In genomic region chr18:23541349-23542093, GRCh38 we compare ENCODE assay signal across 13 cellular contexts. TPM values are rescaled to one million over a fixed set of nuclear protein-coding genes. Genes with fewer than 3 reads are reported as not detected.
DNase-seq lines count a peak whose midpoint lies in the region; TF ChIP-seq lines count a peak whose summit lies in the region.
"Had no signal": no experiment of that assay in that cellular context is flagged by ENCODE, and none has a peak within 500 bp of the region (broad histone marks: within the 10 kb centered on the region; RNA-seq: fewer than 3 reads in every experiment).

No MANE protein-coding gene starts in this region.

- peaks cover 22% of the 10 kb centered on the region for H4K20me1 ChIP-seq in OCI-LY3 (ENCODE audit: insufficient read depth, low read length)
- peaks cover 60% of the 10 kb centered on the region for H4K20me1 ChIP-seq in smooth muscle cell (ENCODE audit: low read depth)
- H4K20me1 ChIP-seq in PC-9 (ENCODE audit: insufficient read depth): no peaks in the 10 kb centered on the region

- H3F3A ChIP-seq in smooth muscle cell (ENCODE audit: low read depth): peaks cover 16% of the 10 kb centered on the region
- H3F3A ChIP-seq in PC-9 (ENCODE audit: insufficient read depth, low read depth): peaks cover 2% of the 10 kb centered on the region; the same call in 1 of the 2 replicates

- no peaks in the 10 kb centered on the region for H3K27me3 Mint-ChIP-seq in activated CD4-positive, alpha-beta T cell treated with anti-CD3 and anti-CD28 coated beads, Interleukin-2, amount 10 ng/mL, durations not matched to agents 7 days and 5 days

- H3K4me2 ChIP-seq in OCI-LY3 (ENCODE audit: low read length): peak overlapping the region; percentile 57; the same call in 1 of the 2 replicates
- peak overlapping the region; percentile 75 for H3K4me2 ChIP-seq in smooth muscle cell
- no peak overlapping the region for H3K4me2 ChIP-seq in PC-9
- H3K4me2 ChIP-seq: A549 had no signal

- H3K36me3 ChIP-seq in OCI-LY3 (replicated peaks; ENCODE audit: low read depth, low read length) (peaks cover 60% of the 10 kb centered on the region), brain microvascular endothelial cell (replicated peaks) (peaks cover 54% of the 10 kb centered on the region), smooth muscle cell (ENCODE audit: low read depth) (no peaks in the 10 kb centered on the region), HAP-1 (replicated peaks) (peaks cover 53% of the 10 kb centered on the region), PC-9 (ENCODE audit: low read depth) (peaks cover 3% of the 10 kb centered on the region; the same call in 1 of the 2 replicates)
- H3K36me3 ChIP-seq: SJCRH30 had no signal

- H3K4me3 ChIP-seq in OCI-LY3 (ENCODE audit: low read length): no peak overlapping the region
- H3K4me3 ChIP-seq in brain microvascular endothelial cell (ENCODE audit: low read depth, low read length): no peak overlapping the region
- H3K4me3 ChIP-seq in smooth muscle cell: no peak overlapping the region
- no peak overlapping the region for H3K4me3 ChIP-seq in HAP-1
- no peak overlapping the region for H3K4me3 ChIP-seq in PC-9
- H3K4me3 ChIP-seq: A549, lung, sigmoid colon, SJCRH30 had no signal

- H3K4me1 Mint-ChIP-seq in activated CD4-positive, alpha-beta T cell treated with anti-CD3 and anti-CD28 coated beads, Interleukin-2, amount 10 ng/mL, durations not matched to agents 7 days and 5 days: peaks cover 44% of the 10 kb centered on the region

- H3K9ac ChIP-seq in OCI-LY3 (ENCODE audit: low read length) (no peak overlapping the region), smooth muscle cell (ENCODE audit: low read depth) (peak overlapping the region; percentile 61)

- intact Hi-C loops in PC-9 (cut with micrococcal nuclease; ENCODE audit: unreplicated experiment): no loop called here

- H2AFZ ChIP-seq in OCI-LY3 (ENCODE audit: low read depth, low read length): no peak overlapping the region
- H2AFZ ChIP-seq in smooth muscle cell (ENCODE audit: low read depth): no peak overlapping the region
- H2AFZ ChIP-seq in PC-9: no peak overlapping the region

- H3K9me2 ChIP-seq in PC-9 (ENCODE audit: insufficient read depth): no peaks in the 10 kb centered on the region

- H3K4me3 Mint-ChIP-seq in activated CD4-positive, alpha-beta T cell treated with anti-CD3 and anti-CD28 coated beads, Interleukin-2, amount 10 ng/mL, durations not matched to agents 7 days and 5 days: peak overlapping the region; percentile 40

- H3K4me1 ChIP-seq in OCI-LY3 (ENCODE audit: low read length): peaks cover 28% of the 10 kb centered on the region
- H3K4me1 ChIP-seq in smooth muscle cell (ENCODE audit: low read depth): peaks cover 8% of the 10 kb centered on the region
- H3K4me1 ChIP-seq in HAP-1: no peaks in the 10 kb centered on the region
- peaks cover 4% of the 10 kb centered on the region; the same call in 1 of the 2 replicates for H3K4me1 ChIP-seq in PC-9 (replicated peaks; ENCODE audit: insufficient read depth)
- H3K4me1 ChIP-seq: sigmoid colon, SJCRH30 had no signal

- H3K36me3 Mint-ChIP-seq in activated CD4-positive, alpha-beta T cell treated with anti-CD3 and anti-CD28 coated beads, Interleukin-2, amount 10 ng/mL, durations not matched to agents 7 days and 5 days (ENCODE audit: low read depth): peaks cover 66% of the 10 kb centered on the region

- POLR2A ChIA-PET in activated CD4-positive, alpha-beta T cell treated with anti-CD3 and anti-CD28 coated beads, Interleukin-2, amount 10 ng/mL, durations not matched to agents 7 days and 5 days (lab: Charles Lee): no interaction called here
- POLR2A ChIA-PET in PC-9 (lab: Charles Lee; ENCODE audit: unreplicated experiment): no interaction called here

- no TSS peak for BruUV-seq in PC-9 (replicated peaks; lab: Mats Ljungman, UMichigan)

- no peak for DNase-seq in activated CD4-positive, alpha-beta T cell treated with anti-CD3 and anti-CD28 coated beads, Interleukin-2, amount 10 ng/mL, durations not matched to agents 7 days and 5 days
- no peak for DNase-seq in activated CD4-positive, alpha-beta T cell treated with anti-CD3 and anti-CD28 coated beads for 1 hour
- DNase-seq in brain microvascular endothelial cell (no peak), smooth muscle cell (lab: John Stamatoyannopoulos, UW; ENCODE audit: unreplicated experiment) (no peak), NCI-H446 (lab: John Stamatoyannopoulos, UW) (no peak), HAP-1 (ENCODE audit: low spot score in 2 of 2) (no peak), PC-9 (no peak)
- DNase-seq: activated T-cell treated with anti-CD3 and anti-CD28 coated beads, Interleukin-2, amount 50 U/mL, for 4 hours; sigmoid colon; SJCRH30 had no signal

- no peak overlapping the region for H3K27ac ChIP-seq in OCI-LY3 (ENCODE audit: low read length)
- H3K27ac ChIP-seq in brain microvascular endothelial cell: peak overlapping the region; percentile 15
- peak overlapping the region; percentile 85 for H3K27ac ChIP-seq in smooth muscle cell (ENCODE audit: low read depth)
- no peak overlapping the region for H3K27ac ChIP-seq in PC-9
- H3K27ac ChIP-seq: A549, sigmoid colon, SJCRH30 had no signal

- in situ Hi-C loops in brain microvascular endothelial cell (cut with HindIII; ENCODE audit: low pct_ligation_motif_present, low sequenced_read_pairs) (no loop called here), HAP-1 (cut with MboI; ENCODE audit: low sequenced_read_pairs) (no loop called here)

- H3K9me3 ChIP-seq in OCI-LY3 (ENCODE audit: insufficient read depth, low read length) (no peaks in the 10 kb centered on the region), smooth muscle cell (replicated peaks; ENCODE audit: low read depth) (no peaks in the 10 kb centered on the region), HAP-1 (no peaks in the 10 kb centered on the region), PC-9 (ENCODE audit: insufficient read depth, low read depth) (no peaks in the 10 kb centered on the region)
- H3K9me3 ChIP-seq: A549, sigmoid colon, SJCRH30 had no signal

- H3K79me2 ChIP-seq in OCI-LY3 (ENCODE audit: low read length) (no peaks in the 10 kb centered on the region), smooth muscle cell (ENCODE audit: low read depth) (no peaks in the 10 kb centered on the region), PC-9 (ENCODE audit: low read depth) (no peaks in the 10 kb centered on the region)

- TF ChIP-seq CTCF in OCI-LY3 (IDR thresholded peaks at IDR 0.05; ENCODE audit: low read depth, low read length) (no peak), brain microvascular endothelial cell (IDR thresholded peaks at IDR 0.05; ENCODE audit: low read depth, low read length, missing control alignments) (no peak), smooth muscle cell (IDR thresholded peaks at IDR 0.05; ENCODE audit: borderline replicate concordance, insufficient read depth, poor library complexity, severe bottlenecking) (no peak), PC-9 (conservative IDR thresholded peaks at IDR 0.05) (no peak)

- CTCF ChIA-PET in activated CD4-positive, alpha-beta T cell treated with anti-CD3 and anti-CD28 coated beads, Interleukin-2, amount 10 ng/mL, durations not matched to agents 7 days and 5 days (lab: Charles Lee): interaction anchor here (0.8 to 3.1 kb wide), 5 partner anchors 12 to 47 kb away, joined by 3 to 9 read pairs (median 3); no protein-coding TSS in a partner anchor
- CTCF ChIA-PET in PC-9 (lab: Charles Lee): interaction anchor here (0.6 kb wide), 1 partner anchor 14 kb away, joined by 5 read pairs; no protein-coding TSS in a partner anchor

- WGBS in smooth muscle cell (ENCODE audit: low lambda C conversion rate): 43% methylated on average over 9 of the region's 9 CpGs

- no peaks in the 10 kb centered on the region for H3K9me3 Mint-ChIP-seq in activated CD4-positive, alpha-beta T cell treated with anti-CD3 and anti-CD28 coated beads, Interleukin-2, amount 10 ng/mL, durations not matched to agents 7 days and 5 days
- H3K9me3 Mint-ChIP-seq: activated T-cell treated with anti-CD3 and anti-CD28 coated beads, Interleukin-2, amount 50 U/mL, for 4 hours had no signal

- H3K27me3 ChIP-seq in OCI-LY3 (ENCODE audit: low read depth, low read length): no peaks in the 10 kb centered on the region
- no peaks in the 10 kb centered on the region for H3K27me3 ChIP-seq in brain microvascular endothelial cell (replicated peaks)
- no peaks in the 10 kb centered on the region for H3K27me3 ChIP-seq in smooth muscle cell (ENCODE audit: low read depth)
- no peaks in the 10 kb centered on the region for H3K27me3 ChIP-seq in HAP-1 (ENCODE audit: low read depth)
- no peaks in the 10 kb centered on the region for H3K27me3 ChIP-seq in PC-9 (ENCODE audit: insufficient read depth, low read depth)
- H3K27me3 ChIP-seq: sigmoid colon, SJCRH30 had no signal

- peak overlapping the region; percentile 75 for H3K27ac Mint-ChIP-seq in activated CD4-positive, alpha-beta T cell treated with anti-CD3 and anti-CD28 coated beads, Interleukin-2, amount 10 ng/mL, durations not matched to agents 7 days and 5 days

RNA-seq across cellular contexts. Expression of gene RMC1, which starts 38.2 kb away (rescaled TPM):
- 10 to 100 TPM; 56.0 to 66.4 TPM for total RNA-seq in activated CD4-positive, alpha-beta T cell treated with anti-CD3 and anti-CD28 coated beads, Interleukin-2, amount 10 ng/mL, durations not matched to agents 7 days and 5 days
- 13.2 and 20.7 TPM in 2 replicates for total RNA-seq in smooth muscle cell
- polyA plus RNA-seq in smooth muscle cell: 10.0 and 20.6 TPM in 2 replicates
- 14.5 and 19.6 TPM in 2 replicates for total RNA-seq in PC-9 (2021)

RNA-seq across cellular contexts. Expression of gene NPC1, which starts 44.8 kb away (rescaled TPM):
- 10 to 100 TPM; 33.8 to 37.3 TPM for total RNA-seq in activated CD4-positive, alpha-beta T cell treated with anti-CD3 and anti-CD28 coated beads, Interleukin-2, amount 10 ng/mL, durations not matched to agents 7 days and 5 days
- total RNA-seq in smooth muscle cell (53.2 and 55.5 TPM in 2 replicates), PC-9 (2021) (39.6 and 40.9 TPM in 2 replicates)
- 29.9 and 38.0 TPM in 2 replicates for polyA plus RNA-seq in smooth muscle cell

Comparison
In these comparisons a context has a peak if more than half of its experiments do, and no peak if none do; other contexts are left out.
1. H3K27ac ChIP-seq: peak in brain microvascular endothelial cell (single experiment) and smooth muscle cell (single experiment); none in OCI-LY3 (single experiment) and PC-9 (single experiment).